20 cellular contexts compared by ENCODE assay signal in the genomic region with DNA sequence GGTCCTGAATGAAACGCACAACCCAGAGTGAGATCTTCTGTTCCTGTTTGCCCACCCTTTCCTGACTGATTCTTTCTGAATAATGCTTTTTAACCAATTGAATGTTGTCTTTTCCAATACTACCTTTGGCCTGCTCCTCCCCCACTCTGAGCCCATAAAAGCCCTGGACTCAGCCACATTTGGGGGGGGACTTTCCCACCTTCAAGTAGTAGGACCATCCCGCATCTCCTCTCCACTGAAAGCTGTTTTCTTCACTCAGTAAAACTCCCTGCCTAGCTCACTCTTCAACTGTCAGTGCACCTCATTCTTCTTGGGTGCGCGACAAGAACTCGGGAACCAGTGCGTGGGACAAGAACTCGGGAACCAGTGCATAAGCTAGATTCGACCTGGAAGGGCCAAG.
DNase-seq lines count a peak whose midpoint lies in the region; ATAC-seq, FAIRE-seq and TF ChIP-seq lines count a peak whose summit lies in the region.
"Had no signal": no experiment of that assay in that cellular context is flagged by ENCODE, and none has a peak within 500 bp of the region (broad histone marks: within the 10 kb centered on the region; RNA-seq: fewer than 3 reads in every experiment).

No MANE protein-coding gene starts in this region.

- intact Hi-C loops in K562 (cut with micrococcal nuclease) (no loop called here), PC-3 (cut with micrococcal nuclease) (no loop called here)

- no peaks in the 10 kb centered on the region for H3K27me3 ChIP-seq in K562 (ENCODE audit: control insufficient read depth in 2 of 2, insufficient read depth in 2 of 2, low read length in 2 of 2)
- no peaks in the 10 kb centered on the region for H3K27me3 ChIP-seq in PC-3 (ENCODE audit: low read length)

- H3K9me1 ChIP-seq in K562 (ENCODE audit: control insufficient read depth, insufficient read depth, low read length) = no peaks in the 10 kb centered on the region

- no peak for TF ChIP-seq POLR2A in K562 (conservative IDR thresholded peaks at IDR 0.05)

- FAIRE-seq in K562 (lab: Jason Lieb, UNC) = no peak
- FAIRE-seq: A549, GM12891, GM18507 had no signal

- H3K9ac ChIP-seq in K562 (ENCODE audit: insufficient read depth in 1 of 2, low read depth in 2 of 2, low read length in 2 of 2) (no peak overlapping the region), PC-3 (ENCODE audit: low read length) (no peak overlapping the region)

- H3K27me3 Mint-ChIP-seq in endothelial cell (ENCODE audit: unreplicated experiment) = peaks cover 6% of the 10 kb centered on the region
- H3K27me3 Mint-ChIP-seq: CD4-positive, alpha-beta memory T cell had no signal

- no peaks in the 10 kb centered on the region for H3K36me3 ChIP-seq in HEK293 (ENCODE audit: control insufficient read depth in 2 of 2, insufficient read depth in 1 of 2, low read length in 2 of 2)
- no peaks in the 10 kb centered on the region for H3K36me3 ChIP-seq in K562 (ENCODE audit: control insufficient read depth, insufficient read depth, low read length)
- H3K36me3 ChIP-seq in PC-3 (ENCODE audit: low read depth, low read length) = no peaks in the 10 kb centered on the region

- in situ Hi-C loops in K562 (cut with MboI) = no loop called here

- H3K79me2 ChIP-seq in K562 (ENCODE audit: control insufficient read depth, insufficient read depth, low read length) (peaks cover 20% of the 10 kb centered on the region), PC-3 (ENCODE audit: low read length) (peaks cover 28% of the 10 kb centered on the region)

- H3K9me3 Mint-ChIP-seq in endothelial cell (ENCODE audit: unreplicated experiment) = no peaks in the 10 kb centered on the region

- H3K27ac ChIP-seq in HEK293 (ENCODE audit: extremely low read depth, low read depth, low read length) (no peak overlapping the region), K562 (ENCODE audit: extremely low read depth, low read depth, low read length) (no peak overlapping the region), PC-3 (ENCODE audit: low read length) (no peak overlapping the region)
- H3K27ac ChIP-seq: A549 had no signal

- TF ChIP-seq CTCF in HEK293 (tag by site-specific recombination; IDR thresholded peaks at IDR 0.05) (no peak), K562 (IDR thresholded peaks at IDR 0.05 in 2 of 3, conservative IDR thresholded peaks at IDR 0.05 in 1 of 3; ENCODE audit: insufficient read depth in 2 of 3, low read depth in 1 of 3, low read length in 3 of 3) (no peak), endothelial cell (IDR thresholded peaks at IDR 0.05; ENCODE audit: unreplicated experiment) (no peak), PC-3 (conservative IDR thresholded peaks at IDR 0.05; ENCODE audit: low read depth, low read length) (no peak)

- TF ChIP-seq EP300 in K562 (IDR thresholded peaks at IDR 0.05; ENCODE audit: low read length) = no peak

- BruUV-seq in K562 (replicated peaks; lab: Mats Ljungman, UMichigan) (no TSS peak), PC-3 (replicated peaks; lab: Mats Ljungman, UMichigan) (no TSS peak)

- no peaks in the 10 kb centered on the region for H3K9me2 ChIP-seq in PC-3 (replicated peaks; ENCODE audit: low read length)

- H3K4me1 Mint-ChIP-seq in endothelial cell (ENCODE audit: unreplicated experiment) = peaks cover 33% of the 10 kb centered on the region

- CTCF ChIA-PET in HEK293 (lab: Yijun Ruan, JAX) = no interaction called here
- CTCF ChIA-PET in K562 (lab: Yijun Ruan, JAX; ENCODE audit: low intra/inter-chr PET ratio) = no interaction called here
- CTCF ChIA-PET in PC-3 (lab: Charles Lee) = no interaction called here

- H3K4me3 ChIP-seq in HEK293 (ENCODE audit: low read depth, low read length) (no peak overlapping the region), K562 (no peak overlapping the region), PC-3 (ENCODE audit: low read length) (no peak overlapping the region)
- H3K4me3 ChIP-seq: A549 had no signal

- DNase-seq in K562 (ENCODE audit: extremely low read depth in 1 of 4, low spot score in 3 of 4) (no peak), endothelial cell (ENCODE audit: low spot score) (no peak), NCI-H1694 (lab: John Stamatoyannopoulos, UW) (no peak), PC-3 (no peak)
- DNase-seq: 8988T; C1 segment of cervical spinal cord; Calu3; CD4-positive, alpha-beta memory T cell; COR-L47; DMS53; DMS79 treated with DMSO at 0.1 percent for 48 hours; GF-D8; GOT3; H7; HCEC 1CT had no signal

- peak overlapping the region; percentile 20 for H3K27ac Mint-ChIP-seq in endothelial cell (ENCODE audit: unreplicated experiment)
- H3K27ac Mint-ChIP-seq: CD4-positive, alpha-beta memory T cell had no signal

- H3K4me1 ChIP-seq in HEK293 (ENCODE audit: control insufficient read depth, insufficient read depth, low read length) (peaks cover 13% of the 10 kb centered on the region), K562 (replicated peaks in 1 of 2; ENCODE audit: control insufficient read depth in 2 of 2, insufficient read depth in 2 of 2, low read length in 2 of 2) (no peaks in the 10 kb centered on the region; a peak in 1 of 5 replicates), PC-3 (ENCODE audit: insufficient read depth, low read length) (no peaks in the 10 kb centered on the region)
- H3K4me1 ChIP-seq: A549 had no signal

- POLR2A ChIA-PET in HEK293 (lab: Yijun Ruan, JAX) (no interaction called here), K562 (lab: Yijun Ruan, JAX) (interaction anchor here (1.0 kb wide), 2 partner anchors 9 to 29 kb away, joined by 3 read pairs; no protein-coding TSS in a partner anchor), PC-3 (lab: Charles Lee; ENCODE audit: unreplicated experiment) (no interaction called here)

- H4K20me1 ChIP-seq in K562 (replicated peaks; ENCODE audit: control insufficient read depth, insufficient read depth, low read length) = no peaks in the 10 kb centered on the region
- no peaks in the 10 kb centered on the region for H4K20me1 ChIP-seq in PC-3 (ENCODE audit: low read length)

- H3K4me2 ChIP-seq in K562 (ENCODE audit: insufficient read depth, low read length) (no peak overlapping the region), PC-3 (ENCODE audit: low read length) (no peak overlapping the region)
- H3K4me2 ChIP-seq: A549 had no signal

- no peak for ATAC-seq in K562
- ATAC-seq in GM18867 (IDR thresholded peaks at IDR 0.05; ENCODE audit: unreplicated experiment) = no peak
- ATAC-seq in PC-3 = no peak
- ATAC-seq: A549 had no signal

- no peak overlapping the region for H3K4me3 Mint-ChIP-seq in endothelial cell (ENCODE audit: unreplicated experiment)

- 53% methylated on average over 8 of the region's 8 CpGs for WGBS in K562 (ENCODE audit: insufficient coverage, low coverage, missing lambda C conversion rate)

- TF ChIP-seq RAD21 in K562 (CRISPR knock-in tag; conservative IDR thresholded peaks at IDR 0.05 in 1 of 2, IDR thresholded peaks at IDR 0.05 in 1 of 2) = no peak

- H3K36me3 Mint-ChIP-seq in endothelial cell (ENCODE audit: low read depth, unreplicated experiment) = peaks cover 16% of the 10 kb centered on the region

- H2AFZ ChIP-seq in K562 (ENCODE audit: low read depth, low read length) (no peak overlapping the region), PC-3 (ENCODE audit: low read length) (no peak overlapping the region)

- H3F3A ChIP-seq in PC-3 (ENCODE audit: low read length, unreplicated experiment) = no peaks in the 10 kb centered on the region

- H3K9me3 ChIP-seq in HEK293 (ENCODE audit: control insufficient read depth, insufficient read depth, low read depth, low read length) (no peaks in the 10 kb centered on the region), K562 (replicated peaks; ENCODE audit: control insufficient read depth, insufficient read depth, low read depth, low read length) (no peaks in the 10 kb centered on the region), PC-3 (ENCODE audit: low read length) (no peaks in the 10 kb centered on the region)
- H3K9me3 ChIP-seq: A549 had no signal

TF ChIP-seq in HEK293, 187 proteins besides CTCF, POLR2A, EP300 and RAD21:
- TF ChIP-seq ZNF292 (tag by site-specific recombination; IDR thresholded peaks at IDR 0.05; ENCODE audit: borderline replicate concordance, low read depth) = no peak
- peak; percentile 38 for TF ChIP-seq SETDB1 (IDR thresholded peaks at IDR 0.05; ENCODE audit: insufficient read length, low read length)

TF ChIP-seq in K562, 482 proteins besides CTCF, POLR2A, EP300 and RAD21:
- TF ChIP-seq FIP1L1 (IDR thresholded peaks at IDR 0.05; ENCODE audit: low read depth, low read length, poor library complexity, severe bottlenecking) (no peak), CC2D1A (IDR thresholded peaks at IDR 0.05) (no peak), ZNF75A (CRISPR knock-in tag; IDR thresholded peaks at IDR 0.05) (peak; percentile 73), TRIM24 (IDR thresholded peaks at IDR 0.05) (peak in 1 of 2 experiments; percentile 43; a peak in 1 of 4 replicates)
- TF ChIP-seq, protein P1, sequence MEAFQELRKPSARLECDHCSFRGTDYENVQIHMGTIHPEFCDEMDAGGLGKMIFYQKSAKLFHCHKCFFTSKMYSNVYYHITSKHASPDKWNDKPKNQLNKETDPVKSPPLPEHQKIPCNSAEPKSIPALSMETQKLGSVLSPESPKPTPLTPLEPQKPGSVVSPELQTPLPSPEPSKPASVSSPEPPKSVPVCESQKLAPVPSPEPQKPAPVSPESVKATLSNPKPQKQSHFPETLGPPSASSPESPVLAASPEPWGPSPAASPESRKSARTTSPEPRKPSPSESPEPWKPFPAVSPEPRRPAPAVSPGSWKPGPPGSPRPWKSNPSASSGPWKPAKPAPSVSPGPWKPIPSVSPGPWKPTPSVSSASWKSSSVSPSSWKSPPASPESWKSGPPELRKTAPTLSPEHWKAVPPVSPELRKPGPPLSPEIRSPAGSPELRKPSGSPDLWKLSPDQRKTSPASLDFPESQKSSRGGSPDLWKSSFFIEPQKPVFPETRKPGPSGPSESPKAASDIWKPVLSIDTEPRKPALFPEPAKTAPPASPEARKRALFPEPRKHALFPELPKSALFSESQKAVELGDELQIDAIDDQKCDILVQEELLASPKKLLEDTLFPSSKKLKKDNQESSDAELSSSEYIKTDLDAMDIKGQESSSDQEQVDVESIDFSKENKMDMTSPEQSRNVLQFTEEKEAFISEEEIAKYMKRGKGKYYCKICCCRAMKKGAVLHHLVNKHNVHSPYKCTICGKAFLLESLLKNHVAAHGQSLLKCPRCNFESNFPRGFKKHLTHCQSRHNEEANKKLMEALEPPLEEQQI (IDR thresholded peaks at IDR 0.05) = peak; percentile 42; the same call in 1 of the 2 replicates
- TF ChIP-seq, protein P2, sequence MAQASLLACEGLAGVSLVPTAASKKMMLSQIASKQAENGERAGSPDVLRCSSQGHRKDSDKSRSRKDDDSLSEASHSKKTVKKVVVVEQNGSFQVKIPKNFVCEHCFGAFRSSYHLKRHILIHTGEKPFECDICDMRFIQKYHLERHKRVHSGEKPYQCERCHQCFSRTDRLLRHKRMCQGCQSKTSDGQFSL (CRISPR knock-in tag; IDR thresholded peaks at IDR 0.05) = peak; percentile 82
- TF ChIP-seq, protein P2 (tag; IDR thresholded peaks at IDR 0.05) = no peak
